ENCODE assay signal across 10 cellular contexts in genomic region chr15:58731756-58732535, GRCh38. TPM values are rescaled to one million over a fixed set of nuclear protein-coding genes. Genes with fewer than 3 reads are reported as not detected.
DNase-seq lines count a peak whose midpoint lies in the region; ATAC-seq and TF ChIP-seq lines count a peak whose summit lies in the region.
"Had no signal": no experiment of that assay in that cellular context is flagged by ENCODE, and none has a peak within 500 bp of the region (broad histone marks: within the 10 kb centered on the region; RNA-seq: fewer than 3 reads in every experiment).

No MANE protein-coding gene starts in this region.

- H3K36me3 ChIP-seq in left lung (no peaks in the 10 kb centered on the region), A673 (ENCODE audit: insufficient read depth, low read length, poor library complexity, severe bottlenecking) (no peaks in the 10 kb centered on the region)

- no peaks in the 10 kb centered on the region for H3K27me3 ChIP-seq in left lung
- no peaks in the 10 kb centered on the region for H3K27me3 ChIP-seq in A673 (replicated peaks; ENCODE audit: insufficient read depth, low read depth, low read length, poor library complexity)

- POLR2A ChIA-PET in A673 (lab: Charles Lee; ENCODE audit: low non-redundant PET): no interaction called here

- BruUV-seq in A673 (replicated peaks; lab: Mats Ljungman, UMichigan): no TSS peak

- H3K27ac ChIP-seq in left lung (peak overlapping the region; percentile 36 to 54), A673 (ENCODE audit: low read depth, low read length, poor library complexity, severe bottlenecking) (no peak overlapping the region)

- peak; percentile 46 for DNase-seq in ACHN
- peak; percentile 87 for DNase-seq in HT1080 (ENCODE audit: low read depth)
- peak; percentile 72 to 82 for DNase-seq in cardiac fibroblast (ENCODE audit: low read depth in 2 of 2)
- no peak for DNase-seq in left lung
- no peak for DNase-seq in D341Med (ENCODE audit: low spot score)
- DNase-seq in SIG-M5 (lab: John Stamatoyannopoulos, UW): no peak
- DNase-seq in A673 (ENCODE audit: low spot score): no peak
- DNase-seq: DMS153; stimulated activated CD4-positive, alpha-beta T cell treated with anti-CD3 and anti-CD28 coated beads, Interleukin-4, amount 100 ng/mL, for 4 hours had no signal

- TF ChIP-seq CTCF in cardiac fibroblast (IDR thresholded peaks at IDR 0.05; ENCODE audit: low read depth, low read length) (no peak), left lung (IDR thresholded peaks at IDR 0.05) (no peak), A673 (conservative IDR thresholded peaks at IDR 0.05; ENCODE audit: low read depth, low read length) (no peak)

- peaks cover 0 to 67% of the 10 kb centered on the region in 2 donors for H3K4me1 ChIP-seq in left lung
- peaks cover 15% of the 10 kb centered on the region for H3K4me1 ChIP-seq in A673 (ENCODE audit: insufficient read depth, low read length, poor library complexity, severe bottlenecking)

- H3K4me3 ChIP-seq in cardiac fibroblast (replicated peaks in 1 of 2; ENCODE audit: low read depth in 2 of 2, low read length in 2 of 2) (no peak overlapping the region), left lung (no peak overlapping the region), A673 (ENCODE audit: low read depth, low read length, poor library complexity, severe bottlenecking) (no peak overlapping the region)

- in situ Hi-C loops in ACHN (cut with HindIII; ENCODE audit: low pct_ligation_motif_present, low pct_unique_long_range_greater_than_20kb, low sequenced_read_pairs): no loop called here

- intact Hi-C loops in left lung (cut with DNase I): no loop called here
- intact Hi-C loops in A673 (cut with micrococcal nuclease; ENCODE audit: unreplicated experiment): no loop called here

- no peaks in the 10 kb centered on the region for H3K9me3 ChIP-seq in left lung
- H3K9me3 ChIP-seq in A673 (ENCODE audit: low read depth, low read length, poor library complexity, severe bottlenecking): no peaks in the 10 kb centered on the region

- CTCF ChIA-PET in A673 (lab: Charles Lee): no interaction called here

- ATAC-seq in left lung (peak; percentile 86), GM18517 (IDR thresholded peaks at IDR 0.05; ENCODE audit: unreplicated experiment) (no peak)

RNA-seq across cellular contexts. Expression of gene ADAM10, which starts 17.6 kb away (rescaled TPM):
- 106 and 135 TPM in 2 replicates for total RNA-seq in HT1080 (2014; rRNA removed; shearing (Covaris generic))
- 89.4 and 108 TPM in 2 replicates for polyA plus RNA-seq in HT1080 (2015; cell fraction: cytosol; rRNA removed)
- 273 and 285 TPM in 2 replicates for polyA plus RNA-seq in HT1080 (2015; cell fraction: nucleus; rRNA removed)
- total RNA-seq in left lung: 100 to 1,000 TPM; 142 to 167 TPM
- total RNA-seq in A673 (2021): 116 and 130 TPM in 2 replicates

RNA-seq across cellular contexts. Expression of gene MINDY2, which starts 39.2 kb away (rescaled TPM):
- total RNA-seq in HT1080 (2014; rRNA removed; shearing (Covaris generic)): 5.3 and 6.1 TPM in 2 replicates
- 3.4 and 5.3 TPM in 2 replicates for polyA plus RNA-seq in HT1080 (2015; cell fraction: cytosol; rRNA removed)
- polyA plus RNA-seq in HT1080 (2015; cell fraction: nucleus; rRNA removed): 4.0 and 4.9 TPM in 2 replicates
- 10 to 100 TPM; 20.6 to 23.5 TPM for total RNA-seq in left lung
- 13.0 and 14.1 TPM in 2 replicates for total RNA-seq in A673 (2021)

Comparison
In these comparisons a context has a peak if more than half of its experiments do, and no peak if none do; other contexts are left out.
1. DNase-seq: peak in ACHN (single experiment), HT1080 (single experiment) and cardiac fibroblast (2 of 2); none in left lung (0 of 2), D341Med (single experiment), SIG-M5 (single experiment) and A673 (single experiment).